17 cellular contexts compared by ENCODE assay signal in the genomic region with DNA sequence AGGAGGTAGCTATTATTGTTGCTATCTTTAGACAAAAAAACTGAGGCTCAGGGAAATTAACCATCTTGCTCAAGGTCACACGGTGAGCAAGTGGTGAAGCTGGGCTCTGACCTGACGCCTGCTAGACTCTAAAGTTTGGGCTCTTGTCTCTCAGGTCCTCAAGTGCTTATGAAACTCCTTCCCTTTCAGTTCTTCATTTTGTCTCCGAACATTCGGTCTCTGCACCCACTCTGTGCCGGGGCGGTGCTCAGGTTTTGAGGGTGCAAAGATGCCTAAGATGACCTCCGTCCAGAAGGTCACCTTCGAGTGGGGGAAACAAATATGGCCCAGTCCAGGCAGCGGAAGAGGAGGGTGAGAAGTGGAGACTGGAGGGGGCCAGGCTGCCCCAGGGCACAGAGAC. TPM values are rescaled to one million over a fixed set of nuclear protein-coding genes. Genes with fewer than 3 reads are reported as not detected.
DNase-seq lines count a peak whose midpoint lies in the region; ATAC-seq and TF ChIP-seq lines count a peak whose summit lies in the region.
"Had no signal": no experiment of that assay in that cellular context is flagged by ENCODE, and none has a peak within 500 bp of the region (broad histone marks: within the 10 kb centered on the region; RNA-seq: fewer than 3 reads in every experiment).

No MANE protein-coding gene starts in this region.

- no peaks in the 10 kb centered on the region for H4K20me1 ChIP-seq in hepatocyte (ENCODE audit: insufficient read depth, poor library complexity, severe bottlenecking)

- H3K4me1 ChIP-seq in hepatocyte (ENCODE audit: insufficient read depth) = no peaks in the 10 kb centered on the region
- H3K4me1 ChIP-seq in HAP-1 = no peaks in the 10 kb centered on the region
- peaks cover 3% of the 10 kb centered on the region for H3K4me1 ChIP-seq in suprapubic skin

- H3K79me2 ChIP-seq in hepatocyte = no peaks in the 10 kb centered on the region

- in situ Hi-C loops in HAP-1 (cut with MboI; ENCODE audit: low sequenced_read_pairs) = no loop called here

- no peak overlapping the region for H3K27ac ChIP-seq in hepatocyte
- no peak overlapping the region for H3K27ac ChIP-seq in suprapubic skin
- H3K27ac ChIP-seq: C4-2B, dorsolateral prefrontal cortex, HL-60 had no signal

- TF ChIP-seq CTCF in hepatocyte (IDR thresholded peaks at IDR 0.05; ENCODE audit: poor library complexity) (no peak), suprapubic skin (IDR thresholded peaks at IDR 0.05) (no peak)

- H2AFZ ChIP-seq in hepatocyte = no peak overlapping the region

- no peaks in the 10 kb centered on the region for H3K9me2 ChIP-seq in hepatocyte (replicated peaks; ENCODE audit: insufficient read depth)

- H3K9me3 ChIP-seq in hepatocyte (ENCODE audit: low read depth) = no peaks in the 10 kb centered on the region
- H3K9me3 ChIP-seq in HAP-1 = no peaks in the 10 kb centered on the region
- H3K9me3 ChIP-seq in suprapubic skin = no peaks in the 10 kb centered on the region
- H3K9me3 ChIP-seq: mucosa of descending colon had no signal

- H3K4me2 ChIP-seq in hepatocyte = no peak overlapping the region

- ATAC-seq in GM18867 (IDR thresholded peaks at IDR 0.05; ENCODE audit: unreplicated experiment) (peak; percentile 92), GM21528 (IDR thresholded peaks at IDR 0.05; ENCODE audit: low FRiP score, unreplicated experiment) (peak; percentile 73), HG03175 (IDR thresholded peaks at IDR 0.05; ENCODE audit: unreplicated experiment) (peak; percentile 78), HG02840 (IDR thresholded peaks at IDR 0.05; ENCODE audit: low FRiP score, unreplicated experiment) (no peak)
- ATAC-seq: mucosa of descending colon had no signal

- peaks cover 4% of the 10 kb centered on the region for H3K27me3 ChIP-seq in hepatocyte
- H3K27me3 ChIP-seq in HAP-1 (ENCODE audit: low read depth) = no peaks in the 10 kb centered on the region
- H3K27me3 ChIP-seq in suprapubic skin = peaks cover 33% of the 10 kb centered on the region

- DNase-seq in hepatocyte (ENCODE audit: low spot score) (peak; percentile 1), HAP-1 (ENCODE audit: low spot score in 2 of 2) (no peak), NCI-H748 (lab: John Stamatoyannopoulos, UW; ENCODE audit: unreplicated experiment) (no peak), suprapubic skin (ENCODE audit: low spot score in 2 of 2) (no peak)
- DNase-seq: dorsolateral prefrontal cortex; foreskin fibroblast; GF-D8; mucosa of descending colon; NCI-H510A; SHP77 treated with DMSO at 0.1 percent for 48 hours; stimulated activated CD4-positive, alpha-beta T cell treated with anti-CD3 and anti-CD28 coated beads, Interleukin-2, amount 100 ng/mL, for 48 hours had no signal

- 95% methylated on average over 9 of the region's 9 CpGs for WGBS in hepatocyte (ENCODE audit: low lambda C conversion rate, missing lambda C conversion rate)
- 84% methylated on average over 9 of the region's 9 CpGs for WGBS in suprapubic skin

- H3K36me3 ChIP-seq in hepatocyte (replicated peaks; ENCODE audit: insufficient read depth, low read depth) (no peaks in the 10 kb centered on the region), HAP-1 (replicated peaks) (no peaks in the 10 kb centered on the region), suprapubic skin (no peaks in the 10 kb centered on the region)

- TF ChIP-seq EP300 in suprapubic skin (IDR thresholded peaks at IDR 0.05) = no peak

- no peak for TF ChIP-seq POLR2A in suprapubic skin (IDR thresholded peaks at IDR 0.05)

- no peak overlapping the region for H3K4me3 ChIP-seq in hepatocyte
- H3K4me3 ChIP-seq in HAP-1 = no peak overlapping the region
- H3K4me3 ChIP-seq in suprapubic skin = no peak overlapping the region
- H3K4me3 ChIP-seq: dorsolateral prefrontal cortex, mucosa of descending colon had no signal

RNA-seq across cellular contexts. Expression of a gene that starts 16.0 kb away (rescaled TPM):
- 26.0 and 26.3 TPM in 2 replicates for total RNA-seq in hepatocyte
- 20.6 and 20.8 TPM in 2 replicates for polyA plus RNA-seq in hepatocyte
- total RNA-seq in suprapubic skin = 100 to 1,000 TPM in 2 of 4 donors, 10 to 100 TPM in 2; 64.4 to 196 (median 121) TPM

RNA-seq across cellular contexts. Expression of a gene that starts 22.1 kb away (rescaled TPM):
- total RNA-seq in hepatocyte (19.5 and 20.9 TPM in 2 replicates), suprapubic skin (10 to 100 TPM; 26.3 to 55.9 (median 38.1) TPM)
- 24.8 and 27.1 TPM in 2 replicates for polyA plus RNA-seq in hepatocyte

RNA-seq across cellular contexts. Expression of a gene that starts 30.9 kb away (rescaled TPM):
- total RNA-seq in hepatocyte = 2.3 and 2.9 TPM in 2 replicates
- 5.1 and 6.0 TPM in 2 replicates for polyA plus RNA-seq in hepatocyte
- 1 to 10 TPM in 1 of 4 donors, under 1 TPM in 1, not detected in 2; 0.76 to 1.1 TPM for total RNA-seq in suprapubic skin

RNA-seq across cellular contexts. Expression of a gene that starts 55.1 kb away (rescaled TPM):
- total RNA-seq in hepatocyte = 720 and 758 TPM in 2 replicates
- polyA plus RNA-seq in hepatocyte = 1,698 and 1,708 TPM in 2 replicates
- total RNA-seq in suprapubic skin = 100 to 1,000 TPM; 331 to 608 (median 584) TPM

RNA-seq across cellular contexts. Expression of a gene that starts 57.4 kb away (rescaled TPM):
- total RNA-seq in hepatocyte (22.3 and 23.8 TPM in 2 replicates), suprapubic skin (10 to 100 TPM; 22.8 to 46.2 (median 32.2) TPM)
- polyA plus RNA-seq in hepatocyte = 47.0 and 51.7 TPM in 2 replicates
